ENCODE assay signal across 1 cellular context in genomic region chr16:10741249-10741648, GRCh38.
A peak's percentile ranks its signal among the peaks of the same experiment; 100 is the strongest.
TF ChIP-seq lines count a peak whose summit lies in the region.

No MANE protein-coding gene starts in this region.

TF ChIP-seq in K562, 482 proteins besides CTCF, POLR2A, EP300 and RAD21 (continued from another document):
- TF ChIP-seq PKNOX1 (IDR thresholded peaks at IDR 0.05), result peak; percentile 34; the same call in 1 of the 2 replicates
